Comparison of ENCODE assay signal across 1 cellular context in genomic region chr5:139494832-139495231, GRCh38.
TF ChIP-seq lines count a peak whose summit lies in the region.

No MANE protein-coding gene starts in this region.

TF ChIP-seq in SK-N-SH, 30 proteins besides CTCF, POLR2A, EP300 and RAD21 (continued from another document):
- TF ChIP-seq PBX3 (IDR thresholded peaks at IDR 0.05): peak; percentile 41
- TF ChIP-seq TEAD4 (IDR thresholded peaks at IDR 0.05; ENCODE audit: borderline replicate concordance, insufficient read depth): peak; percentile 46; the same call in 1 of the 2 replicates
- TF ChIP-seq FOSL2 (IDR thresholded peaks at IDR 0.05; ENCODE audit: borderline replicate concordance, low read depth): peak; percentile 27; the same call in 1 of the 2 replicates
- peak; percentile 45; the same call in 1 of the 2 replicates for TF ChIP-seq TCF12 (IDR thresholded peaks at IDR 0.05)
- TF ChIP-seq JUND (IDR thresholded peaks at IDR 0.05): 0 out of 2 replicates have a peak, but pooled peaks have one; percentile 11
- TF ChIP-seq GABPA (IDR thresholded peaks at IDR 0.05; ENCODE audit: low read depth): 0 out of 2 replicates have a peak, but pooled peaks have one; percentile 31
- TF ChIP-seq SIN3A (IDR thresholded peaks at IDR 0.05; ENCODE audit: borderline replicate concordance, low read depth, low read length): no peak
- TF ChIP-seq GATA2 (CRISPR knock-in tag; IDR thresholded peaks at IDR 0.05): no peak
